ENCODE assay signal across 9 cellular contexts in genomic region chr4:87543835-87544461, GRCh38. TPM values are rescaled to one million over a fixed set of nuclear protein-coding genes. Genes with fewer than 3 reads are reported as not detected.
DNase-seq lines count a peak whose midpoint lies in the region; ATAC-seq and TF ChIP-seq lines count a peak whose summit lies in the region.
"Had no signal": no experiment of that assay in that cellular context is flagged by ENCODE, and none has a peak within 500 bp of the region (broad histone marks: within the 10 kb centered on the region; RNA-seq: fewer than 3 reads in every experiment).

No MANE protein-coding gene starts in this region.

- H3K23ac ChIP-seq in mesendoderm (ENCODE audit: low read length): no peak overlapping the region

- WGBS in mesendoderm (ENCODE audit: extremely low coverage, insufficient coverage, low lambda C conversion rate): no CpG with 5 or more reads among the region's 3 CpGs

- H4K5ac ChIP-seq in mesendoderm (ENCODE audit: low read length): no peak overlapping the region

- H3K4me3 ChIP-seq in DND-41 (ENCODE audit: low read depth in 1 of 2, low read length in 2 of 2) (no peak overlapping the region), mesendoderm (ENCODE audit: low read length) (no peak overlapping the region)

- ATAC-seq in DND-41 (ENCODE audit: insufficient read depth, low read depth) (peak; percentile 44; the same call in 1 of the 3 replicates), HG02588 (IDR thresholded peaks at IDR 0.05; ENCODE audit: unreplicated experiment) (no peak)

- H3K9ac ChIP-seq in DND-41 (ENCODE audit: low read depth, low read length): no peak overlapping the region
- H3K9ac ChIP-seq in mesendoderm (ENCODE audit: low read length): no peak overlapping the region

- H3K4me2 ChIP-seq in DND-41 (ENCODE audit: insufficient read depth, low read length): no peak overlapping the region
- no peak overlapping the region for H3K4me2 ChIP-seq in mesendoderm (ENCODE audit: low read length)

- H2AFZ ChIP-seq in DND-41 (ENCODE audit: low read depth, low read length): no peak overlapping the region

- H3K9me3 ChIP-seq in DND-41 (ENCODE audit: insufficient read depth, low read length, severe bottlenecking): no peaks in the 10 kb centered on the region

- DNase-seq in DND-41: no peak
- DNase-seq in M059J (ENCODE audit: low read depth): peak; percentile 46
- DNase-seq in cerebellum (ENCODE audit: low spot score): peak; percentile 66
- peak; percentile 70 for DNase-seq in mesendoderm
- DNase-seq in T-helper 9 cell: no peak
- no peak for DNase-seq in glutamatergic neuron
- no peak for DNase-seq in stimulated activated CD4-positive, alpha-beta T cell treated with anti-CD3 and anti-CD28 coated beads, Interleukin-12 subunit alpha, Interleukin-12 subunit beta, amount 100 ng/mL, for 4 hours

- H3K27ac ChIP-seq in DND-41 (ENCODE audit: low read length): no peak overlapping the region
- H3K27ac ChIP-seq in mesendoderm (ENCODE audit: low read depth, low read length): no peak overlapping the region

- no peak overlapping the region for H2BK5ac ChIP-seq in mesendoderm (ENCODE audit: low read length)

- no peaks in the 10 kb centered on the region for H3K4me1 ChIP-seq in DND-41 (ENCODE audit: insufficient read depth, low read length)
- H3K4me1 ChIP-seq in mesendoderm (ENCODE audit: control insufficient read depth, low read depth, low read length): peaks cover 3% of the 10 kb centered on the region

- H4K8ac ChIP-seq in mesendoderm (ENCODE audit: low read depth, low read length): no peak overlapping the region

- no peak overlapping the region for H2BK120ac ChIP-seq in mesendoderm (ENCODE audit: low read depth, low read length)

- H3K36me3 ChIP-seq in DND-41 (ENCODE audit: insufficient read depth, low read length) (no peaks in the 10 kb centered on the region), mesendoderm (ENCODE audit: control insufficient read depth, insufficient read depth, low read length) (no peaks in the 10 kb centered on the region)

- peaks cover 7% of the 10 kb centered on the region for H3K4me1 Mint-ChIP-seq in glutamatergic neuron (ENCODE audit: low read depth, unreplicated experiment)
- H3K4me1 Mint-ChIP-seq: IgD-negative memory B cell had no signal

- H3K4me3 Mint-ChIP-seq in glutamatergic neuron (ENCODE audit: unreplicated experiment): no peak overlapping the region
- H3K4me3 Mint-ChIP-seq: IgD-negative memory B cell had no signal

- H3K27ac Mint-ChIP-seq in glutamatergic neuron (ENCODE audit: unreplicated experiment): no peak overlapping the region
- H3K27ac Mint-ChIP-seq: IgD-negative memory B cell had no signal

- no peak overlapping the region for H2AK5ac ChIP-seq in mesendoderm (ENCODE audit: low read length)

- TF ChIP-seq CTCF in DND-41 (IDR thresholded peaks at IDR 0.05; ENCODE audit: borderline replicate concordance, extremely low read depth, low read length, poor library complexity, severe bottlenecking) (peak; percentile 33), glutamatergic neuron (IDR thresholded peaks at IDR 0.05; ENCODE audit: partially characterized antibody, unreplicated experiment) (no peak)

- no peaks in the 10 kb centered on the region for H3K27me3 Mint-ChIP-seq in glutamatergic neuron (ENCODE audit: unreplicated experiment)
- H3K27me3 Mint-ChIP-seq: IgD-negative memory B cell had no signal

- H3K27me3 ChIP-seq in DND-41 (ENCODE audit: insufficient read depth, low read length, poor library complexity) (no peaks in the 10 kb centered on the region), mesendoderm (ENCODE audit: insufficient read depth, low read length, poor library complexity) (no peaks in the 10 kb centered on the region)

- H4K20me1 ChIP-seq in DND-41 (ENCODE audit: insufficient read depth, low read length): no peaks in the 10 kb centered on the region

- no peak overlapping the region for H3K4ac ChIP-seq in mesendoderm (ENCODE audit: low read depth, low read length)

- H3K56ac ChIP-seq in mesendoderm (ENCODE audit: low read length): no peak overlapping the region

- H3K79me2 ChIP-seq in DND-41 (ENCODE audit: insufficient read depth, low read length): no peaks in the 10 kb centered on the region
- H3K79me2 ChIP-seq in mesendoderm (ENCODE audit: control insufficient read depth, insufficient read depth, low read length): no peaks in the 10 kb centered on the region

- H3K79me1 ChIP-seq in mesendoderm (ENCODE audit: low read length): no peaks in the 10 kb centered on the region

- no peaks in the 10 kb centered on the region for H3K36me3 Mint-ChIP-seq in glutamatergic neuron (ENCODE audit: unreplicated experiment)
- H3K36me3 Mint-ChIP-seq: IgD-negative memory B cell had no signal

- no peak overlapping the region for H3K18ac ChIP-seq in mesendoderm (ENCODE audit: low read length)

- no peaks in the 10 kb centered on the region for H3K9me3 Mint-ChIP-seq in glutamatergic neuron (ENCODE audit: unreplicated experiment)
- H3K9me3 Mint-ChIP-seq: IgD-negative memory B cell had no signal

- no peak overlapping the region for H2BK15ac ChIP-seq in mesendoderm (replicated peaks; ENCODE audit: low read depth)

RNA-seq across cellular contexts. Expression of gene SPARCL1, which starts 14.8 kb away (rescaled TPM):
- total RNA-seq in M059J (2014; rRNA removed; shearing (Covaris generic)): 0.07 and 0.37 TPM in 2 replicates
- total RNA-seq in cerebellum (83.3 TPM), glutamatergic neuron (ENCODE audit: unreplicated experiment) (not detected)
- 0.29 TPM for polyA plus RNA-seq in mesendoderm (2013, experiment 1 of 2)
- polyA plus RNA-seq in mesendoderm (2013, experiment 2 of 2): 0.25 TPM
- polyA plus RNA-seq: IgD-negative memory B cell had no signal

Comparison
In these comparisons a context has a peak if more than half of its experiments do, and no peak if none do; other contexts are left out.
1. DNase-seq: peak in M059J (single experiment), cerebellum (single experiment) and mesendoderm (single experiment); none in DND-41 (single experiment), T-helper 9 cell (single experiment), glutamatergic neuron (single experiment) and stimulated activated CD4-positive, alpha-beta T cell treated with anti-CD3 and anti-CD28 coated beads, Interleukin-12 subunit alpha, Interleukin-12 subunit beta, amount 100 ng/mL, for 4 hours (single experiment).
2. RNA of gene SPARCL1, which starts 14.8 kb away (total RNA-seq): 83.3 TPM in cerebellum (single experiment); 0.07 to 0.37 TPM in M059J and not detected in glutamatergic neuron (single experiment); every median in the first group is over 10 times any median in the second.